Comparison of ENCODE assay signal across 8 cellular contexts in genomic region chr7:153193144-153193595, GRCh38.
DNase-seq lines count a peak whose midpoint lies in the region; ATAC-seq and TF ChIP-seq lines count a peak whose summit lies in the region.

No MANE protein-coding gene starts in this region.

- no peak overlapping the region for H3K27ac Mint-ChIP-seq in nephron

- peaks cover 8% of the 10 kb centered on the region for H3K36me3 Mint-ChIP-seq in nephron (ENCODE audit: low read depth)

- H3K27me3 ChIP-seq in brain microvascular endothelial cell (replicated peaks) = no peaks in the 10 kb centered on the region

- no peaks in the 10 kb centered on the region for H3K4me1 Mint-ChIP-seq in nephron

- no peak overlapping the region for H3K27ac ChIP-seq in brain microvascular endothelial cell

- in situ Hi-C loops in brain microvascular endothelial cell (cut with HindIII; ENCODE audit: low pct_ligation_motif_present, low sequenced_read_pairs) = no loop called here

- H3K27me3 Mint-ChIP-seq in nephron (ENCODE audit: low read depth) = peaks cover 5% of the 10 kb centered on the region

- H3K9me3 Mint-ChIP-seq in nephron = peaks cover 5% of the 10 kb centered on the region

- H3K36me3 ChIP-seq in brain microvascular endothelial cell (replicated peaks) = no peaks in the 10 kb centered on the region

- DNase-seq in activated T-cell treated with anti-CD3 and anti-CD28 coated beads, Interleukin-2, amount 50 U/mL, for 48 hours = peak; percentile 18 to 21
- no peak for DNase-seq in activated T-cell treated with anti-CD3 and anti-CD28 coated beads, Interleukin-2, amount 50 U/mL, for 1 hour
- peak; percentile 6 to 12 for DNase-seq in Kasumi-1 (lab: John Stamatoyannopoulos, UW)
- DNase-seq in brain microvascular endothelial cell = no peak
- no peak for DNase-seq in foreskin melanocyte
- no peak for DNase-seq in NCI-H1436 (lab: John Stamatoyannopoulos, UW)

- TF ChIP-seq CTCF in brain microvascular endothelial cell (IDR thresholded peaks at IDR 0.05; ENCODE audit: low read depth, low read length, missing control alignments) = peak; percentile 14
- peak; percentile 59 to 63 (median 61) for TF ChIP-seq CTCF in nephron (IDR thresholded peaks at IDR 0.05; ENCODE audit: unreplicated experiment in 3 of 3)

- H3K4me3 Mint-ChIP-seq in nephron = no peak overlapping the region

- no peak for ATAC-seq in GM18858 (IDR thresholded peaks at IDR 0.05; ENCODE audit: unreplicated experiment)

- no peak overlapping the region for H3K4me3 ChIP-seq in brain microvascular endothelial cell (ENCODE audit: low read depth, low read length)

Comparison
In these comparisons a context has a peak if more than half of its experiments do, and no peak if none do; other contexts are left out.
1. DNase-seq: peak in activated T-cell treated with anti-CD3 and anti-CD28 coated beads, Interleukin-2, amount 50 U/mL, for 48 hours (2 of 2) and Kasumi-1 (2 of 2); none in activated T-cell treated with anti-CD3 and anti-CD28 coated beads, Interleukin-2, amount 50 U/mL, for 1 hour (single experiment), brain microvascular endothelial cell (single experiment), foreskin melanocyte (single experiment) and NCI-H1436 (single experiment).